ENCODE assay signal across 8 cellular contexts in the genomic region with DNA sequence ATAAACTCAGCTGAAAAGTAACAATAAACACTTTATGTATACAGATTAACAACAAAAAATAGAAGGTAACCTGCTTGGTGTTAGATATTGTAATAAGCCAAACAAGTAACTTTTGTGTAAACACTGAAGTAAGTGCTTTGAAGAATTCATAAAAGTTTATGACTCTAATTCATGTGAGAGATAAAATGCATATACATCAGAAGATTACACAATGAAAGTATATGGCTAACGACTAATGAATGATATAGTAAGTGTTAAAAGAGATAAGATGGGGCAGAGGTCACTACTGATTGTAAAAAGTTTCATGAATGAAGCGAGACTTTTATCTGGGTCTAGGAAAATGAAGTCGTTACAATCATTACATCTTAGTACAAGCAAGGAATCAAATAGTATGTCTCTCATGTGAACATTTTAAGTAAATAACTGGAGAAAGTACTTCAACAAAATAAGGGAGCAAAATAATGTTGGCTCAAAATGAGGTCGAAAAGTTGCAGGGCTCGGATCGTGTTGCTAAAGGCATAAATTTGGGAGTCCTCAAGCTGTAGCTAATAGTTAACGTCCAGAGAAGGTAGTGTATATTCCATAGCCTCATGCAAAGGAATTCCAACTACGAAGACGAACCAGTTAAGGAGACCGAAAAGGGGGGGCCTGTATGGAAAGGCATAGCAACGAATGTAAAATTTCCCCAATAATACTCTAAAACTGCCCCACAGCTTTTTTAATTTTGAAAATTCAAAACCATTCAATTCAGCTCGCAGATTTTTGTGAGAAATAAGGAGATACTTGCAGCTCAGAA. TPM values are rescaled to one million over a fixed set of nuclear protein-coding genes. Genes with fewer than 3 reads are reported as not detected.
DNase-seq lines count a peak whose midpoint lies in the region; ATAC-seq and TF ChIP-seq lines count a peak whose summit lies in the region.

No MANE protein-coding gene starts in this region.

- no peaks in the 10 kb centered on the region for H3K9me3 ChIP-seq in heart right ventricle
- no peaks in the 10 kb centered on the region for H3K9me3 ChIP-seq in ascending aorta
- no peaks in the 10 kb centered on the region for H3K9me3 ChIP-seq in testis

- H3K36me3 ChIP-seq in heart right ventricle (peaks cover 0 to 24% (median 0%) of the 10 kb centered on the region in 9 donors), ascending aorta (peaks cover under 1 to 5% of the 10 kb centered on the region in 2 donors), testis (ENCODE audit: low read depth, missing control alignments) (no peaks in the 10 kb centered on the region)

- WGBS in heart right ventricle, 2 donors, result 13 to 21% methylated on average over 12 of the region's 12 CpGs
- WGBS in testis, 2 donors, result 8 to 9% methylated on average over 12 of the region's 12 CpGs

- peaks cover 4 to 27% (median 16%) of the 10 kb centered on the region in 9 donors for H3K4me1 ChIP-seq in heart right ventricle
- H3K4me1 ChIP-seq in ascending aorta, result peaks cover 4 to 12% of the 10 kb centered on the region in 2 donors
- peaks cover 4% of the 10 kb centered on the region for H3K4me1 ChIP-seq in testis

- TF ChIP-seq CTCF in heart right ventricle (IDR thresholded peaks at IDR 0.05) (no peak), ascending aorta (IDR thresholded peaks at IDR 0.05) (no peak), testis (IDR thresholded peaks at IDR 0.05) (no peak)

- DNase-seq in heart right ventricle (no peak), left ventricle myocardium superior (no peak), ascending aorta (ENCODE audit: low spot score in 2 of 2) (no peak), kidney tubule cell (ENCODE audit: low spot score) (peak; percentile 45), testis (no peak), H4 (ENCODE audit: low spot score) (no peak), NCI-H1436 treated with DMSO at 0.1 percent for 48 hours (lab: John Stamatoyannopoulos, UW) (no peak)
- no peak for DNase-seq in activated CD4-positive, alpha-beta T cell treated with anti-CD3 and anti-CD28 coated beads for 48 hours

- ATAC-seq in heart right ventricle (no peak), left ventricle myocardium superior (no peak)

- H3K27ac ChIP-seq in heart right ventricle (peak overlapping the region; percentile 95 to 100 (median 98)), ascending aorta (peak overlapping the region; percentile 92 to 98), testis (peak overlapping the region; percentile 94 to 99)

- H3K4me3 ChIP-seq in heart right ventricle (peak overlapping the region; percentile 66 to 98 (median 86)), ascending aorta (peak overlapping the region; percentile 70 to 89), testis (peak overlapping the region; percentile 90 to 98)

- intact Hi-C loops in heart right ventricle (cut with DNase I), result loop anchor here in 1 of 10 donors (10.0 kb wide), 1 partner anchor 825 kb away; a partner anchor contains a TSS
- intact Hi-C loops in left ventricle myocardium superior (cut with micrococcal nuclease), result no loop called here
- intact Hi-C loops in ascending aorta (cut with DNase I), result loop anchor here (2.0 kb wide), 1 partner anchor 613 kb away; a partner anchor contains a TSS
- intact Hi-C loops in testis (cut with DNase I; ENCODE audit: low total_unique reads), result no loop called here

- TF ChIP-seq POLR2A in testis (IDR thresholded peaks at IDR 0.05), result no peak

- H3K27me3 ChIP-seq in heart right ventricle, result no peaks in the 10 kb centered on the region
- H3K27me3 ChIP-seq in ascending aorta, result no peaks in the 10 kb centered on the region
- H3K27me3 ChIP-seq in testis, result no peaks in the 10 kb centered on the region

RNA-seq across cellular contexts. Expression of a gene that starts 1.0 kb away (rescaled TPM):
- total RNA-seq in heart right ventricle (10 to 100 TPM; 51.9 to 88.4 (median 62.7) TPM), left ventricle myocardium superior (77.2 TPM), ascending aorta (150 TPM), testis (10 to 100 TPM; 76.1 to 95.4 TPM)
- polyA plus RNA-seq in heart right ventricle (10 to 100 TPM; 48.5 to 67.3 TPM), testis (ENCODE audit: insufficient read depth, low read depth, low replicate concordance) (72.9 TPM)
- total RNA-seq in H4 (2014; rRNA removed; shearing (Covaris generic)), result 103 and 132 TPM in 2 replicates
